Comparison of ENCODE assay signal across 8 cellular contexts in the genomic region with DNA sequence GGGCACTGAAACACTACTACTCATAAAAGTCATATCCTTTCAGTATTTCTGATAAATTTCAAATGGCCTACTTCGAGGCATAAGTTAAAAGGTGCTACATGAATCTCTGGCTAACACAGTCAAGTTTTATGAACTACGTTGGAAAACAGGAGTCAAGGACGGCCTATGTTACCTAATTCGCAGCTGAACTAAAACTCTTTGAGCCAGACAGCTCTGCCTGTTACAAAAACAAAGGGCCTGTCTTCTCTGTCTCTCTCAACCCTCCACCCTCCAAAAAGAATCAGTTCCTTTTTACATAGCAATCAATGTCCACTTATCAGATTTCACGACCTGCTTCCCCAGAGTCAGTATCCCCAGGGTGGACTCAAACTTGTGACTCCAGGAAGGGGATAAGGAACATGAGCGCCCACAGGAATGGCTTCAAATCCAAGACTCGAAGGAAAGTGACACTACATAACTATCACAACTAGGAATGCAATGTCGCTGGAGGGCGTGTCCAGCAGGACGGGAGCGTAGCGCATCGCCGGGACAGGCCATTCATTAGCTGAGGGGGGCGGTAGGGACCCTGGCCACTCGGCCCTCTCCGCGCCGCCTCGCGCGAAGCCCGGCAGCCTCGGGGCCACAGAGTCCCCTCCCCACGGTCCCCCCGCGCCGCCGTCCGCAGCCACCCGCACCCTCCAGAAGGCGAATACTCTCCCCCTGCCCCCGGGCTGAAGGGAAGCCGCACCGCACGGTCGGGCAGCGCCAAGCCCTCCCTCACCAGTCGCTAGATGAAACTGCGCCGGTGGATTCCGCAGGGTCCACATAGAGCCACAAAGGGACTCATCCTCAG. TPM values are rescaled to one million over a fixed set of nuclear protein-coding genes. Genes with fewer than 3 reads are reported as not detected.
A peak's percentile ranks its signal among the peaks of the same experiment; 100 is the strongest.
DNase-seq lines count a peak whose midpoint lies in the region; ATAC-seq and TF ChIP-seq lines count a peak whose summit lies in the region.

No MANE protein-coding gene starts in this region.

- H3K9me3 ChIP-seq in CD8-positive, alpha-beta T cell (ENCODE audit: low read length) = no peaks in the 10 kb centered on the region

- H3K4me3 Mint-ChIP-seq in CD8-positive, alpha-beta T cell = peak overlapping the region; percentile 98
- peak overlapping the region; percentile 88 for H3K4me3 Mint-ChIP-seq in activated naive CD8-positive, alpha-beta T cell treated with anti-CD3 and anti-CD28 coated beads for 36 hours

- H3K36me3 ChIP-seq in CD8-positive, alpha-beta T cell (ENCODE audit: insufficient read depth, low read length) = no peaks in the 10 kb centered on the region

- peaks cover 15% of the 10 kb centered on the region for H3K36me3 Mint-ChIP-seq in CD8-positive, alpha-beta T cell
- H3K36me3 Mint-ChIP-seq in activated naive CD8-positive, alpha-beta T cell treated with anti-CD3 and anti-CD28 coated beads for 36 hours = peaks cover 13% of the 10 kb centered on the region

- H3K27ac Mint-ChIP-seq in CD8-positive, alpha-beta T cell = peak overlapping the region; percentile 97
- H3K27ac Mint-ChIP-seq in activated naive CD8-positive, alpha-beta T cell treated with anti-CD3 and anti-CD28 coated beads for 36 hours = peak overlapping the region; percentile 93

- CTCF ChIA-PET in CD8-positive, alpha-beta T cell (lab: Charles Lee) = interaction anchor here (0.9 to 2.9 kb wide), 3 partner anchors 15 to 820 kb away, joined by 3 to 6 read pairs (median 5); partner anchors contain the start of genes DOP1A and UBE3D

- ATAC-seq in CD8-positive, alpha-beta T cell = peak; percentile 61
- ATAC-seq in GM18861 (IDR thresholded peaks at IDR 0.05; ENCODE audit: unreplicated experiment) = peak; percentile 37
- peak; percentile 36 for ATAC-seq in HG03060 (IDR thresholded peaks at IDR 0.05; ENCODE audit: low read depth, unreplicated experiment)
- peak; percentile 77 for ATAC-seq in Right ventricle myocardium superior (ENCODE audit: poor library complexity)
- peak; percentile 52 for ATAC-seq in omental fat pad (ENCODE audit: low FRiP score)

- intact Hi-C loops in CD8-positive, alpha-beta T cell (cut with DNase I, micrococcal nuclease) = loop anchor here (1.0 to 10.0 kb wide), 9 partner anchors 495 to 1980 kb away; partner anchors contain the start of genes CEP162 (in 2 of the 2), CYB5R4 (in 2 of the 2), PGM3 (in 2 of the 2) and RWDD2A (in 2 of the 2)
- intact Hi-C loops in Right ventricle myocardium superior (cut with DNase I) = loop anchor here (10.0 kb wide), 1 partner anchor 948 kb away; the partner anchor contains the start of genes PGM3 and RWDD2A

- no peaks in the 10 kb centered on the region for H3K27me3 Mint-ChIP-seq in CD8-positive, alpha-beta T cell (ENCODE audit: low read depth)
- no peaks in the 10 kb centered on the region for H3K27me3 Mint-ChIP-seq in activated naive CD8-positive, alpha-beta T cell treated with anti-CD3 and anti-CD28 coated beads for 36 hours

- peak overlapping the region; percentile 82 for H3K27ac ChIP-seq in CD8-positive, alpha-beta T cell (ENCODE audit: low read depth, low read length)

- POLR2A ChIA-PET in CD8-positive, alpha-beta T cell (lab: Charles Lee) = interaction anchor here (1.0 kb wide), 1 partner anchor 26 kb away, joined by 3 read pairs; no protein-coding TSS in a partner anchor

- no peaks in the 10 kb centered on the region for H3K9me3 Mint-ChIP-seq in CD8-positive, alpha-beta T cell
- peaks cover 2% of the 10 kb centered on the region for H3K9me3 Mint-ChIP-seq in activated naive CD8-positive, alpha-beta T cell treated with anti-CD3 and anti-CD28 coated beads for 36 hours

- peak overlapping the region; percentile 98 for H3K4me3 ChIP-seq in CD8-positive, alpha-beta T cell (ENCODE audit: low read depth, low read length)

- DNase-seq in CD8-positive, alpha-beta T cell = peak in 1 of 7 experiments; percentile 6
- DNase-seq in NCI-H2196 treated with DMSO at 0.1 percent for 48 hours (lab: John Stamatoyannopoulos, UW; ENCODE audit: unreplicated experiment) = peak; percentile 27
- DNase-seq in activated naive CD8-positive, alpha-beta T cell treated with anti-CD3 and anti-CD28 coated beads for 36 hours = no peak
- DNase-seq in Right ventricle myocardium superior = peak; percentile 76
- no peak for DNase-seq in omental fat pad (ENCODE audit: low spot score)
- DNase-seq in NCI-H1048 (lab: John Stamatoyannopoulos, UW) = no peak

- H3K4me1 Mint-ChIP-seq in CD8-positive, alpha-beta T cell (ENCODE audit: low read depth) = peaks cover 42% of the 10 kb centered on the region
- H3K4me1 Mint-ChIP-seq in activated naive CD8-positive, alpha-beta T cell treated with anti-CD3 and anti-CD28 coated beads for 36 hours = peaks cover 32% of the 10 kb centered on the region

- TF ChIP-seq CTCF in CD8-positive, alpha-beta T cell (IDR thresholded peaks at IDR 0.05) = no peak
- no peak for TF ChIP-seq CTCF in omental fat pad (IDR thresholded peaks at IDR 0.05)

- H3K4me1 ChIP-seq in CD8-positive, alpha-beta T cell (ENCODE audit: insufficient read depth, low read length) = peaks cover 24% of the 10 kb centered on the region

- H3K27me3 ChIP-seq in CD8-positive, alpha-beta T cell (ENCODE audit: insufficient read depth, low read length) = no peaks in the 10 kb centered on the region

RNA-seq across cellular contexts. Expression of gene IBTK, which starts 0.5 kb away (rescaled TPM):
- total RNA-seq in CD8-positive, alpha-beta T cell = 1 to 10 TPM; 9.7 to 9.9 TPM
- 10 to 100 TPM; 25.7 to 27.0 TPM for total RNA-seq in activated naive CD8-positive, alpha-beta T cell treated with anti-CD3 and anti-CD28 coated beads for 36 hours
- total RNA-seq in Right ventricle myocardium superior (25.6 TPM), omental fat pad (10 to 100 TPM; 24.1 to 33.5 (median 27.9) TPM)

Comparison
In these comparisons a context has a peak if more than half of its experiments do, and no peak if none do; other contexts are left out.
1. DNase-seq: peak in NCI-H2196 treated with DMSO at 0.1 percent for 48 hours (single experiment) and Right ventricle myocardium superior (single experiment); none in activated naive CD8-positive, alpha-beta T cell treated with anti-CD3 and anti-CD28 coated beads for 36 hours (single experiment), omental fat pad (single experiment) and NCI-H1048 (single experiment).
2. Peak in every context shown above with its lines, with median percentiles within 50 percentile points of each other: ATAC-seq.